In the genomic region with DNA sequence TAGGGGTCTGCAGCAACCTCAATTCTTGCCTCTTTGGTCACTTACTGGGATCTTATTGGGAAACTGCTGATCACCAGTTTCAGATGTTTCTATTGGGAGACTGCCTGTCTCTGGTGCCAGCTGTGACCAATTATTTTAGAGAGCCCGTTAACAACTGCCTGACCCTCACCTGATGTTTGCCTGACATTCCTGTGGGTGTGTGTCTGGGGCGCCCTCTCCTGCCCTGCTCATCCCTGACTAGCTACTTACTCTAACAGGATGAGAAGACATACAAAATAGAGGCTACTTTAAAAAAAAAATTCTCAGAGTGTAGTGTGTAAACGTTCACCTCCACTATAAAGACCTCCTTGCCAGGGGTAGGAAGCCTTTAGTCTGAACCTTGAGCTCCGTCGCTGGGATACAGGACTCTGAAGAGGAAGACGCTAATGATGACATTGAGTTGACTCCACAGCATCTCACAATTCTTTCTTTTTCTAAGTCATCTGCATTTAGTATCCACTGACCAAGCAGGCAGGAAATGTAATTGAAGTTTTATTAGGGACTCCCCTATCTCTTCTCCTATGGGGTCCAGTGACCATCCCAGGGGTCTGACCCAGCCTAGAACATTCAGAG, we compare ENCODE assay signal across 10 cellular contexts. TPM values are rescaled to one million over a fixed set of nuclear protein-coding genes. Genes with fewer than 3 reads are reported as not detected.
DNase-seq lines count a peak whose midpoint lies in the region; ATAC-seq, FAIRE-seq and TF ChIP-seq lines count a peak whose summit lies in the region.
"Had no signal": no experiment of that assay in that cellular context is flagged by ENCODE, and none has a peak within 500 bp of the region (broad histone marks: within the 10 kb centered on the region; RNA-seq: fewer than 3 reads in every experiment).

No MANE protein-coding gene starts in this region.

- intact Hi-C loops in CD14-positive monocyte (cut with micrococcal nuclease) (loop anchor here (2.0 to 5.0 kb wide), 3 partner anchors 47 to 258 kb away; no protein-coding TSS in a partner anchor), K562 (cut with micrococcal nuclease) (loop anchor here (1.0 to 5.0 kb wide), 4 partner anchors 87 to 257 kb away; a partner anchor contains a TSS)

- CTCF ChIA-PET in K562 (lab: Yijun Ruan, JAX; ENCODE audit: low intra/inter-chr PET ratio), result interaction anchor here (0.6 to 4.2 kb wide), 5 partner anchors 43 to 289 kb away, joined by 3 to 45 read pairs (median 15); a partner anchor contains a TSS

- peak overlapping the region; percentile 67 for H3K27ac ChIP-seq in KOPT-K1 (ENCODE audit: low read depth, low read length, poor library complexity, severe bottlenecking)
- no peak overlapping the region for H3K27ac ChIP-seq in K562 (ENCODE audit: extremely low read depth, low read depth, low read length)
- peak overlapping the region; percentile 91 for H3K27ac ChIP-seq in neutrophil

- H3K27me3 ChIP-seq in K562 (ENCODE audit: control insufficient read depth in 2 of 2, insufficient read depth in 2 of 2, low read length in 2 of 2) (no peaks in the 10 kb centered on the region), neutrophil (no peaks in the 10 kb centered on the region)
- H3K27me3 ChIP-seq: pancreas had no signal

- peaks cover 0 to 3% (median 0%) of the 10 kb centered on the region in 7 donors for H3K9me3 Mint-ChIP-seq in CD14-positive monocyte

- no peaks in the 10 kb centered on the region for H3K36me3 Mint-ChIP-seq in CD14-positive monocyte

- TF ChIP-seq CTCF in CD14-positive monocyte (IDR thresholded peaks at IDR 0.05), result no peak
- TF ChIP-seq CTCF in K562 (IDR thresholded peaks at IDR 0.05 in 2 of 3, conservative IDR thresholded peaks at IDR 0.05 in 1 of 3; ENCODE audit: insufficient read depth in 2 of 3, low read depth in 1 of 3, low read length in 3 of 3), result peak; percentile 26 to 42 (median 26); a peak in 2 of 6 replicates
- no peak for TF ChIP-seq CTCF in neutrophil (IDR thresholded peaks at IDR 0.05)

- H3K9me3 ChIP-seq in KOPT-K1 (ENCODE audit: insufficient read depth, low read length, poor library complexity, severe bottlenecking) (no peaks in the 10 kb centered on the region), K562 (replicated peaks; ENCODE audit: control insufficient read depth, insufficient read depth, low read depth, low read length) (no peaks in the 10 kb centered on the region), neutrophil (no peaks in the 10 kb centered on the region)
- H3K9me3 ChIP-seq: Caco-2, pancreas had no signal

- peak overlapping the region; percentile 66 to 92 (median 86) for H3K27ac Mint-ChIP-seq in CD14-positive monocyte

- H3K9ac ChIP-seq in K562 (ENCODE audit: insufficient read depth in 1 of 2, low read depth in 2 of 2, low read length in 2 of 2), result no peak overlapping the region; a peak in 1 of 4 replicates

- no peak for TF ChIP-seq EP300 in K562 (IDR thresholded peaks at IDR 0.05; ENCODE audit: low read length)

- no peak for TF ChIP-seq POLR2A in K562 (conservative IDR thresholded peaks at IDR 0.05)

- ATAC-seq in K562 (0 out of 3 replicates have a peak, but pooled peaks have one; percentile 15), GM21526 (IDR thresholded peaks at IDR 0.05; ENCODE audit: low FRiP score, unreplicated experiment) (no peak), esophagus mucosa (no peak)

- POLR2A ChIA-PET in K562 (lab: Yijun Ruan, JAX), result interaction anchor here (0.6 to 2.6 kb wide), 4 partner anchors 47 to 935 kb away, joined by 3 to 12 read pairs (median 3); a partner anchor contains a TSS

- in situ Hi-C loops in K562 (cut with MboI), result loop anchor here (5.0 kb wide), 1 partner anchor 248 kb away; no protein-coding TSS in a partner anchor

- H3K27me3 Mint-ChIP-seq in CD14-positive monocyte (ENCODE audit: low read depth in 3 of 3), result peaks cover 1 to 2% (median 2%) of the 10 kb centered on the region in 3 donors

- H3K36me3 ChIP-seq in KOPT-K1 (ENCODE audit: insufficient read depth, low read length) (no peaks in the 10 kb centered on the region), K562 (ENCODE audit: control insufficient read depth, insufficient read depth, low read length) (no peaks in the 10 kb centered on the region), neutrophil (no peaks in the 10 kb centered on the region)
- H3K36me3 ChIP-seq: pancreas had no signal

- TF ChIP-seq RAD21 in K562 (CRISPR knock-in tag; conservative IDR thresholded peaks at IDR 0.05 in 1 of 2, IDR thresholded peaks at IDR 0.05 in 1 of 2), result peak; percentile 10 to 63; a peak in 2 of 4 replicates

- no peaks in the 10 kb centered on the region for H3K79me2 ChIP-seq in K562 (ENCODE audit: control insufficient read depth, insufficient read depth, low read length)

- 51% methylated on average over 6 of the region's 6 CpGs for WGBS in K562 (ENCODE audit: insufficient coverage, low coverage, missing lambda C conversion rate)

- H3K4me3 Mint-ChIP-seq in CD14-positive monocyte, result peak overlapping the region; percentile 53 to 79

- H3K9me1 ChIP-seq in K562 (ENCODE audit: control insufficient read depth, insufficient read depth, low read length), result no peaks in the 10 kb centered on the region

- DNase-seq in CD14-positive monocyte (ENCODE audit: low spot score) (no peak), K562 (ENCODE audit: extremely low read depth in 1 of 4, low spot score in 3 of 4) (no peak), NCI-H1092 treated with DMSO at 0.1 percent for 48 hours (lab: John Stamatoyannopoulos, UW) (no peak), NCI-H1694 treated with DMSO at 0.1 percent for 48 hours (lab: John Stamatoyannopoulos, UW) (no peak)
- DNase-seq: Caco-2 had no signal

- no TSS peak for BruUV-seq in K562 (replicated peaks; lab: Mats Ljungman, UMichigan)

- H2AFZ ChIP-seq in K562 (ENCODE audit: low read depth, low read length), result peak overlapping the region; percentile 92; the same call in 1 of the 2 replicates

- peaks cover 16 to 28% of the 10 kb centered on the region in 2 experiments for H3K4me1 ChIP-seq in K562 (replicated peaks in 1 of 2; ENCODE audit: control insufficient read depth in 2 of 2, insufficient read depth in 2 of 2, low read length in 2 of 2)
- peaks cover 70 to 82% of the 10 kb centered on the region in 2 experiments for H3K4me1 ChIP-seq in neutrophil (ENCODE audit: control insufficient read depth in 1 of 2, insufficient read depth in 1 of 2, low read depth in 1 of 2, low read length in 1 of 2)

- H3K4me3 ChIP-seq in K562 (no peak overlapping the region), neutrophil (ENCODE audit: low read depth in 1 of 2, low read length in 1 of 2) (peak overlapping the region; percentile 66 to 69)
- H3K4me3 ChIP-seq: pancreas had no signal

- H3K4me2 ChIP-seq in K562 (ENCODE audit: insufficient read depth, low read length), result no peak overlapping the region

- no peak for FAIRE-seq in K562 (lab: Jason Lieb, UNC)
- FAIRE-seq: pancreas had no signal

- H3K4me1 Mint-ChIP-seq in CD14-positive monocyte, result peaks cover 57% of the 10 kb centered on the region

- H4K20me1 ChIP-seq in K562 (replicated peaks; ENCODE audit: control insufficient read depth, insufficient read depth, low read length), result no peaks in the 10 kb centered on the region

RNA-seq across cellular contexts. Expression of a gene that starts 54.6 kb away (rescaled TPM):
- under 1 TPM; 0.39 to 0.51 TPM for polyA plus RNA-seq in CD14-positive monocyte
- 77.6 and 145 TPM in 2 replicates for total RNA-seq in K562 (2011; cell fraction: chromatin; rRNA removed; ENCODE audit: low replicate concordance)
- total RNA-seq in K562 (2011; cell fraction: nucleolus; rRNA removed), result 121 and 123 TPM in 2 replicates
- total RNA-seq in K562 (2011; cell fraction: nucleoplasm; rRNA removed), result 99.0 and 108 TPM in 2 replicates
- 19.9 and 27.1 TPM in 2 replicates for total RNA-seq in K562 (2014; rRNA removed)
- total RNA-seq in K562 (2014; rRNA removed; fragmentation: Illumina TruSeq; extraction: Trizol), result 10.5 and 12.2 TPM in 2 replicates
- total RNA-seq in K562 (2015; rRNA removed; fragmentation: Illumina TruSeq; extraction: Trizol), result 10.0 and 11.1 TPM in 2 replicates
- total RNA-seq in K562 (2021), result 42.9 and 44.6 TPM in 2 replicates
- polyA plus RNA-seq in K562 (2011; rRNA removed), result 11.2 and 19.0 TPM in 2 replicates
- polyA plus RNA-seq in K562 (2011; cell fraction: cytosol; rRNA removed), result 17.3 and 19.2 TPM in 2 replicates
- polyA plus RNA-seq in K562 (2011; cell fraction: nucleus; rRNA removed), result 47.9 and 67.4 TPM in 2 replicates
- polyA plus RNA-seq in K562 (2012), result 25.5 and 32.6 TPM in 2 replicates
- polyA plus RNA-seq in K562 (2014; fragmentation: Illumina TruSeq; extraction: Trizol), result 16.0 and 19.8 TPM in 2 replicates
- polyA plus RNA-seq in K562 (2014; fragmentation: Nextera tagmentation; extraction: Ambion mirVana), result 1 to 10 TPM; 1.4 to 1.6 TPM
- polyA plus RNA-seq in K562 (2014; rRNA removed), result 19.3 and 20.2 TPM in 2 replicates
- polyA minus RNA-seq in K562 (2011; rRNA and poly(A)+ RNA removed), result 16.3 and 21.0 TPM in 2 replicates
- polyA minus RNA-seq in K562 (2011; cell fraction: cytosol; rRNA and poly(A)+ RNA removed), result 26.3 and 45.5 TPM in 2 replicates
- 27.9 and 41.7 TPM in 2 replicates for polyA minus RNA-seq in K562 (2011; cell fraction: nucleus; rRNA and poly(A)+ RNA removed)
- total RNA-seq in esophagus mucosa, result 220 TPM

Comparison
In these comparisons a context has a peak if more than half of its experiments do, and no peak if none do; other contexts are left out.
1. CTCF ChIP-seq: peak in K562 (3 of 3); none in CD14-positive monocyte (single experiment) and neutrophil (single experiment).